Comparison of ENCODE assay signal across 24 cellular contexts in the genomic region with DNA sequence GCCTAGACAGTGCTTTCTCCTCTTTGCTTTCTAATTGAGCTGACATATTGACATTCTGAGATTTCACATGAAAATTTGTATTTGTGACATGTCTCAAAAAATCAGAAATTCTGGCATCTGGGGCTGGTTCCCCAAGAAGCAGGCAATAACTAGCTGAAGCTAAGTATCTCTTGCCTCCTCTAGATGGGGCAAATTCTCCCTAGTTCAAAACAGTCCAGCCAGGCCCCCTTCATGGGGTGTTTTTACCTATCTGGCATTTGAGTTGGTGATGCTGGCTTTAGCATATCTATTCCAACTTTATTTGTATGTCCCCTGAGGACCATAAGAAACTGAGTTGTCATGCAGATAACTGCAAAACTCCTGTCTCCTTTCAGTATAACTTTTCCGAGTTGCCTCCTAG. TPM values are rescaled to one million over a fixed set of nuclear protein-coding genes. Genes with fewer than 3 reads are reported as not detected.
DNase-seq lines count a peak whose midpoint lies in the region; ATAC-seq and TF ChIP-seq lines count a peak whose summit lies in the region.
"Had no signal": no experiment of that assay in that cellular context is flagged by ENCODE, and none has a peak within 500 bp of the region (broad histone marks: within the 10 kb centered on the region; RNA-seq: fewer than 3 reads in every experiment).

No MANE protein-coding gene starts in this region.

- CTCF ChIA-PET in OCI-LY7 (lab: Charles Lee; ENCODE audit: unreplicated experiment) = interaction anchor here (0.9 kb wide), 1 partner anchor 11 kb away, joined by 3 read pairs; no protein-coding TSS in a partner anchor

- no peaks in the 10 kb centered on the region for H3K27me3 Mint-ChIP-seq in activated CD4-positive, alpha-beta T cell treated with anti-CD3 and anti-CD28 coated beads, Interleukin-2, amount 10 ng/mL, durations not matched to agents 24 days and 14 days
- no peaks in the 10 kb centered on the region for H3K27me3 Mint-ChIP-seq in memory B cell

- H3K27ac ChIP-seq in OCI-LY7 (ENCODE audit: low read depth, low read length, poor library complexity, severe bottlenecking) = no peak overlapping the region
- H3K27ac ChIP-seq: 22Rv1, PC-9, SJCRH30 had no signal

- no peaks in the 10 kb centered on the region for H3K4me1 ChIP-seq in OCI-LY7 (ENCODE audit: insufficient read depth, low read length, poor library complexity, severe bottlenecking)
- H3K4me1 ChIP-seq: SJCRH30 had no signal

- no peak for ATAC-seq in memory B cell (ENCODE audit: low read depth)
- ATAC-seq: HepG2, Right ventricle myocardium inferior, SK-N-SH treated with all-trans-retinoic acid at 6 μM for 48 hours had no signal

- H3K36me3 ChIP-seq in OCI-LY7 (ENCODE audit: insufficient read depth, low read length) = peaks cover 61% of the 10 kb centered on the region
- H3K36me3 ChIP-seq: SJCRH30 had no signal

- no peak overlapping the region for H3K4me3 ChIP-seq in OCI-LY7 (ENCODE audit: low read depth, low read length, poor library complexity, severe bottlenecking)
- H3K4me3 ChIP-seq: PC-9, SJCRH30 had no signal

- no peak overlapping the region for H2AFZ ChIP-seq in OCI-LY7 (ENCODE audit: low read length)
- H2AFZ ChIP-seq: PC-9 had no signal

- no peak overlapping the region for H3K4me3 Mint-ChIP-seq in activated CD4-positive, alpha-beta T cell treated with anti-CD3 and anti-CD28 coated beads, Interleukin-2, amount 10 ng/mL, durations not matched to agents 24 days and 14 days
- no peak overlapping the region for H3K4me3 Mint-ChIP-seq in memory B cell

- POLR2A ChIA-PET in OCI-LY7 (lab: Charles Lee) = no interaction called here

- H3K9me3 ChIP-seq in OCI-LY7 (ENCODE audit: low read length) = no peaks in the 10 kb centered on the region
- H3K9me3 ChIP-seq: SJCRH30 had no signal

- intact Hi-C loops in activated CD4-positive, alpha-beta T cell treated with anti-CD3 and anti-CD28 coated beads, Interleukin-2, amount 10 ng/mL, durations not matched to agents 24 days and 14 days (cut with micrococcal nuclease) = no loop called here
- intact Hi-C loops in OCI-LY7 (cut with micrococcal nuclease; ENCODE audit: unreplicated experiment) = no loop called here

- no peaks in the 10 kb centered on the region for H3K9me2 ChIP-seq in OCI-LY7 (ENCODE audit: insufficient read depth, low read length)

- peak overlapping the region; percentile 25 for H3K27ac Mint-ChIP-seq in activated CD4-positive, alpha-beta T cell treated with anti-CD3 and anti-CD28 coated beads, Interleukin-2, amount 10 ng/mL, durations not matched to agents 24 days and 14 days
- peak overlapping the region; percentile 77 for H3K27ac Mint-ChIP-seq in memory B cell

- no peak overlapping the region for H3K4me2 ChIP-seq in OCI-LY7 (ENCODE audit: low read length)
- H3K4me2 ChIP-seq: PC-9 had no signal

- H3K36me3 Mint-ChIP-seq in activated CD4-positive, alpha-beta T cell treated with anti-CD3 and anti-CD28 coated beads, Interleukin-2, amount 10 ng/mL, durations not matched to agents 24 days and 14 days (ENCODE audit: low read depth) = peaks cover 43% of the 10 kb centered on the region
- H3K36me3 Mint-ChIP-seq in memory B cell = peaks cover 27% of the 10 kb centered on the region

- DNase-seq in activated CD4-positive, alpha-beta T cell treated with anti-CD3 and anti-CD28 coated beads, Interleukin-2, amount 10 ng/mL, durations not matched to agents 24 days and 14 days = no peak
- no peak for DNase-seq in activated CD4-positive, alpha-beta T cell treated with anti-CD3 and anti-CD28 coated beads for 48 hours
- DNase-seq in OCI-LY7 (ENCODE audit: low spot score) (no peak), memory B cell (ENCODE audit: low spot score in 2 of 2) (no peak), cerebellum (ENCODE audit: low spot score) (no peak), ecto neural progenitor cell (ENCODE audit: low spot score) (no peak), NCI-H1436 treated with DMSO at 0.1 percent for 48 hours (lab: John Stamatoyannopoulos, UW) (no peak)
- DNase-seq in activated CD4-positive, CD25-positive, alpha-beta regulatory T cell (lab: John Stamatoyannopoulos, UW) = no peak
- DNase-seq: ACHN; COR-L47; Kasumi-1; NCI-H1105 treated with DMSO at 0.1 percent for 48 hours; NCI-H2029 treated with DMSO at 0.1 percent for 48 hours; NCI-H446 treated with DMSO at 0.1 percent for 48 hours; NCI-H82; NK-92 treated with Interleukin-12 subunit alpha and Interleukin-12 subunit beta, amount 100 ng/mL, for 24 hours; PC-9; SJCRH30 had no signal

- BruUV-seq in OCI-LY7 (replicated peaks; lab: Mats Ljungman, UMichigan) = no TSS peak

- 0 out of 2 replicates have a peak, but pooled peaks cover 8% of the 10 kb centered on the region for H4K20me1 ChIP-seq in OCI-LY7 (ENCODE audit: insufficient read depth, low read length)

- H3K9me3 Mint-ChIP-seq in activated CD4-positive, alpha-beta T cell treated with anti-CD3 and anti-CD28 coated beads, Interleukin-2, amount 10 ng/mL, durations not matched to agents 24 days and 14 days = no peaks in the 10 kb centered on the region
- no peaks in the 10 kb centered on the region for H3K9me3 Mint-ChIP-seq in memory B cell

- H3K4me1 Mint-ChIP-seq in activated CD4-positive, alpha-beta T cell treated with anti-CD3 and anti-CD28 coated beads, Interleukin-2, amount 10 ng/mL, durations not matched to agents 24 days and 14 days = peaks cover 44% of the 10 kb centered on the region
- peaks cover 34% of the 10 kb centered on the region for H3K4me1 Mint-ChIP-seq in memory B cell

- H3K79me2 ChIP-seq in OCI-LY7 (ENCODE audit: insufficient read depth, low read depth, low read length) = peaks cover 6% of the 10 kb centered on the region; the same call in 1 of the 2 replicates

- peak; percentile 27; the same call in 1 of the 2 replicates for TF ChIP-seq CTCF in OCI-LY7 (conservative IDR thresholded peaks at IDR 0.05; ENCODE audit: low read length)

RNA-seq across cellular contexts. Expression of gene ARHGAP15, which starts 39.9 kb away (rescaled TPM):
- 56.0 and 56.2 TPM in 2 replicates for total RNA-seq in activated CD4-positive, alpha-beta T cell treated with anti-CD3 and anti-CD28 coated beads, Interleukin-2, amount 10 ng/mL, durations not matched to agents 24 days and 14 days
- total RNA-seq in OCI-LY7 (2014; rRNA removed; shearing (Covaris generic)) = 98.4 and 115 TPM in 2 replicates
- total RNA-seq in OCI-LY7 (2022) (72.1 and 84.1 TPM in 2 replicates), cerebellum (2.9 TPM)
- total RNA-seq: HepG2, HT1080, MCF 10A, PC-9 had no signal

Comparison
In these comparisons a context has a peak if more than half of its experiments do, and no peak if none do; other contexts are left out.
1. RNA of gene ARHGAP15, which starts 39.9 kb away (total RNA-seq): 72.1 to 115 TPM in OCI-LY7 and 56.0 to 56.2 TPM in activated CD4-positive, alpha-beta T cell treated with anti-CD3 and anti-CD28 coated beads, Interleukin-2, amount 10 ng/mL, durations not matched to agents 24 days and 14 days; 2.9 TPM in cerebellum (single experiment); every median in the first group is over 10 times any median in the second.